ENCODE assay signal across 10 cellular contexts in the genomic region with DNA sequence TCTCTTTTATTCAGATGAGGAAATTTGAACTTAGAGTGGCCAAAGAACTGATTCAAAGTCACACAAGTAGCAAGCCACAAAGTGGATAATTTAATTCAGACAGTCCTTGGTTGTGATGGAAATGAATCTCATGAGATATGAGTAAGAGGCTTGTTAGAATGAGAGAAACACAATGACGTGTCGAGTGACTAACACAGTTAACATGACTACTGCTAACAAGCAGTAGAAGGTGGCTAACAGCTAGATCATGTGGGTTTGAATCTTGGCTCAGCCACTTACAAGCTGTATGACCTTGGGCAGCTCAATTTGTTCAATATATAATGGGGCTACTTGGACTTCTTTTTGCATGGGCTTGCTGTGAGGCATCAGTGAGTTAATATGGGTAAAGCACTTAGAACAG.
A peak's percentile ranks its signal among the peaks of the same experiment; 100 is the strongest.
DNase-seq lines count a peak whose midpoint lies in the region; ATAC-seq, FAIRE-seq and TF ChIP-seq lines count a peak whose summit lies in the region.
"Had no signal": no experiment of that assay in that cellular context is flagged by ENCODE, and none has a peak within 500 bp of the region (broad histone marks: within the 10 kb centered on the region; RNA-seq: fewer than 3 reads in every experiment).

No MANE protein-coding gene starts in this region.

- H3K4me3 Mint-ChIP-seq in natural killer cell treated with Interleukin-12 subunit alpha and Interleukin-12 subunit beta and Interleukin-15 and Interleukin-18, amount 100 ng/mL, for 72 hours: no peak overlapping the region
- no peak overlapping the region for H3K4me3 Mint-ChIP-seq in stimulated activated memory B cell treated with anti-CD40 and anti-IgM and Interleukin-4, amounts not matched to agents 10 μg/mL and 1 μg/mL and 100 μg/mL, for 72 hours
- H3K4me3 Mint-ChIP-seq: activated B cell treated with CpG ODN at 0.5 μM for 24 hours had no signal

- H3K4me1 ChIP-seq in K562 (replicated peaks in 1 of 2; ENCODE audit: control insufficient read depth in 2 of 2, insufficient read depth in 2 of 2, low read length in 2 of 2): no peaks in the 10 kb centered on the region

- in situ Hi-C loops in Caki2 (cut with HindIII; ENCODE audit: low pct_unique_long_range_greater_than_20kb, low sequenced_read_pairs): no loop called here
- in situ Hi-C loops in K562 (cut with MboI): no loop called here

- no peaks in the 10 kb centered on the region for H3K79me2 ChIP-seq in K562 (ENCODE audit: control insufficient read depth, insufficient read depth, low read length)

- H3K27me3 ChIP-seq in K562 (ENCODE audit: control insufficient read depth in 2 of 2, insufficient read depth in 2 of 2, low read length in 2 of 2): no peaks in the 10 kb centered on the region

- CTCF ChIA-PET in K562 (lab: Yijun Ruan, JAX; ENCODE audit: low intra/inter-chr PET ratio): no interaction called here

- TF ChIP-seq POLR2A in K562 (conservative IDR thresholded peaks at IDR 0.05): no peak

- no peak overlapping the region for H2AFZ ChIP-seq in K562 (ENCODE audit: low read depth, low read length)

- POLR2A ChIA-PET in K562 (lab: Yijun Ruan, JAX): no interaction called here

- no peak for TF ChIP-seq RAD21 in K562 (CRISPR knock-in tag; conservative IDR thresholded peaks at IDR 0.05 in 1 of 2, IDR thresholded peaks at IDR 0.05 in 1 of 2)

- intact Hi-C loops in K562 (cut with micrococcal nuclease): no loop called here

- 0% methylated on average over 2 of the region's 2 CpGs for WGBS in K562 (ENCODE audit: insufficient coverage, low coverage, missing lambda C conversion rate)

- no peaks in the 10 kb centered on the region for H3K36me3 ChIP-seq in K562 (ENCODE audit: control insufficient read depth, insufficient read depth, low read length)

- BruUV-seq in K562 (replicated peaks; lab: Mats Ljungman, UMichigan): no TSS peak

- no peak overlapping the region for H3K9ac ChIP-seq in K562 (ENCODE audit: insufficient read depth in 1 of 2, low read depth in 2 of 2, low read length in 2 of 2)

- H3K4me1 Mint-ChIP-seq in natural killer cell treated with Interleukin-12 subunit alpha and Interleukin-12 subunit beta and Interleukin-15 and Interleukin-18, amount 100 ng/mL, for 72 hours (ENCODE audit: low read depth in 2 of 2): peaks cover 0 to 7% of the 10 kb centered on the region in 2 donors
- H3K4me1 Mint-ChIP-seq in stimulated activated memory B cell treated with anti-CD40 and anti-IgM and Interleukin-4, amounts not matched to agents 10 μg/mL and 1 μg/mL and 100 μg/mL, for 72 hours: peaks cover 11% of the 10 kb centered on the region

- no peak overlapping the region for H3K4me2 ChIP-seq in K562 (ENCODE audit: insufficient read depth, low read length)

- H3K27me3 Mint-ChIP-seq in natural killer cell treated with Interleukin-12 subunit alpha and Interleukin-12 subunit beta and Interleukin-15 and Interleukin-18, amount 100 ng/mL, for 72 hours: peaks cover 6 to 14% of the 10 kb centered on the region in 2 donors
- no peaks in the 10 kb centered on the region for H3K27me3 Mint-ChIP-seq in stimulated activated memory B cell treated with anti-CD40 and anti-IgM and Interleukin-4, amounts not matched to agents 10 μg/mL and 1 μg/mL and 100 μg/mL, for 72 hours
- H3K27me3 Mint-ChIP-seq: activated B cell treated with CpG ODN at 0.5 μM for 24 hours had no signal

- no peak for TF ChIP-seq EP300 in K562 (IDR thresholded peaks at IDR 0.05; ENCODE audit: low read length)

- FAIRE-seq in K562 (lab: Jason Lieb, UNC): no peak

- no peak for TF ChIP-seq CTCF in K562 (IDR thresholded peaks at IDR 0.05 in 2 of 3, conservative IDR thresholded peaks at IDR 0.05 in 1 of 3; ENCODE audit: insufficient read depth in 2 of 3, low read depth in 1 of 3, low read length in 3 of 3)

- no peaks in the 10 kb centered on the region for H4K20me1 ChIP-seq in K562 (replicated peaks; ENCODE audit: control insufficient read depth, insufficient read depth, low read length)

- DNase-seq in Caki2 (ENCODE audit: low read depth) (peak; percentile 77), HT1080 (ENCODE audit: low read depth) (peak; percentile 97), K562 (ENCODE audit: extremely low read depth in 1 of 4, low spot score in 3 of 4) (no peak), hippocampal formation (lab: John Stamatoyannopoulos, UW) (no peak), Ammon's horn (ENCODE audit: low spot score) (no peak)
- DNase-seq in natural killer cell treated with Interleukin-12 subunit alpha and Interleukin-12 subunit beta and Interleukin-15 and Interleukin-18, amount 100 ng/mL, for 72 hours (ENCODE audit: low spot score): no peak
- DNase-seq: activated B cell treated with CpG ODN at 0.5 μM for 24 hours, NCI-H774 had no signal

- H3K9me3 Mint-ChIP-seq in natural killer cell treated with Interleukin-12 subunit alpha and Interleukin-12 subunit beta and Interleukin-15 and Interleukin-18, amount 100 ng/mL, for 72 hours: no peaks in the 10 kb centered on the region
- no peaks in the 10 kb centered on the region for H3K9me3 Mint-ChIP-seq in stimulated activated memory B cell treated with anti-CD40 and anti-IgM and Interleukin-4, amounts not matched to agents 10 μg/mL and 1 μg/mL and 100 μg/mL, for 72 hours

- H3K9me1 ChIP-seq in K562 (ENCODE audit: control insufficient read depth, insufficient read depth, low read length): no peaks in the 10 kb centered on the region

- H3K4me3 ChIP-seq in K562: no peak overlapping the region

- no peak overlapping the region for H3K27ac ChIP-seq in K562 (ENCODE audit: extremely low read depth, low read depth, low read length)

- no peaks in the 10 kb centered on the region for H3K36me3 Mint-ChIP-seq in natural killer cell treated with Interleukin-12 subunit alpha and Interleukin-12 subunit beta and Interleukin-15 and Interleukin-18, amount 100 ng/mL, for 72 hours
- no peaks in the 10 kb centered on the region for H3K36me3 Mint-ChIP-seq in stimulated activated memory B cell treated with anti-CD40 and anti-IgM and Interleukin-4, amounts not matched to agents 10 μg/mL and 1 μg/mL and 100 μg/mL, for 72 hours

- no peak for ATAC-seq in K562
- ATAC-seq in natural killer cell treated with Interleukin-12 subunit alpha and Interleukin-12 subunit beta and Interleukin-15 and Interleukin-18, amount 100 ng/mL, for 72 hours: peak; percentile 52 to 80
- no peak for ATAC-seq in stimulated activated memory B cell treated with anti-CD40 and anti-IgM and Interleukin-4, amounts not matched to agents 10 μg/mL and 1 μg/mL and 100 μg/mL, for 72 hours
- ATAC-seq in GM18873 (IDR thresholded peaks at IDR 0.05; ENCODE audit: low FRiP score, unreplicated experiment): no peak

- no peak overlapping the region for H3K27ac Mint-ChIP-seq in natural killer cell treated with Interleukin-12 subunit alpha and Interleukin-12 subunit beta and Interleukin-15 and Interleukin-18, amount 100 ng/mL, for 72 hours
- no peak overlapping the region for H3K27ac Mint-ChIP-seq in stimulated activated memory B cell treated with anti-CD40 and anti-IgM and Interleukin-4, amounts not matched to agents 10 μg/mL and 1 μg/mL and 100 μg/mL, for 72 hours
- H3K27ac Mint-ChIP-seq: activated B cell treated with CpG ODN at 0.5 μM for 24 hours had no signal

- H3K9me3 ChIP-seq in K562 (replicated peaks; ENCODE audit: control insufficient read depth, insufficient read depth, low read depth, low read length): no peaks in the 10 kb centered on the region

TF ChIP-seq in K562, 482 proteins besides CTCF, POLR2A, EP300 and RAD21:
- TF ChIP-seq, protein P1, sequence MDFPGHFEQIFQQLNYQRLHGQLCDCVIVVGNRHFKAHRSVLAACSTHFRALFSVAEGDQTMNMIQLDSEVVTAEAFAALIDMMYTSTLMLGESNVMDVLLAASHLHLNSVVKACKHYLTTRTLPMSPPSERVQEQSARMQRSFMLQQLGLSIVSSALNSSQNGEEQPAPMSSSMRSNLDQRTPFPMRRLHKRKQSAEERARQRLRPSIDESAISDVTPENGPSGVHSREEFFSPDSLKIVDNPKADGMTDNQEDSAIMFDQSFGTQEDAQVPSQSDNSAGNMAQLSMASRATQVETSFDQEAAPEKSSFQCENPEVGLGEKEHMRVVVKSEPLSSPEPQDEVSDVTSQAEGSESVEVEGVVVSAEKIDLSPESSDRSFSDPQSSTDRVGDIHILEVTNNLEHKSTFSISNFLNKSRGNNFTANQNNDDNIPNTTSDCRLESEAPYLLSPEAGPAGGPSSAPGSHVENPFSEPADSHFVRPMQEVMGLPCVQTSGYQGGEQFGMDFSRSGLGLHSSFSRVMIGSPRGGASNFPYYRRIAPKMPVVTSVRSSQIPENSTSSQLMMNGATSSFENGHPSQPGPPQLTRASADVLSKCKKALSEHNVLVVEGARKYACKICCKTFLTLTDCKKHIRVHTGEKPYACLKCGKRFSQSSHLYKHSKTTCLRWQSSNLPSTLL (IDR thresholded peaks at IDR 0.05): no peak
- TF ChIP-seq, protein P2, sequence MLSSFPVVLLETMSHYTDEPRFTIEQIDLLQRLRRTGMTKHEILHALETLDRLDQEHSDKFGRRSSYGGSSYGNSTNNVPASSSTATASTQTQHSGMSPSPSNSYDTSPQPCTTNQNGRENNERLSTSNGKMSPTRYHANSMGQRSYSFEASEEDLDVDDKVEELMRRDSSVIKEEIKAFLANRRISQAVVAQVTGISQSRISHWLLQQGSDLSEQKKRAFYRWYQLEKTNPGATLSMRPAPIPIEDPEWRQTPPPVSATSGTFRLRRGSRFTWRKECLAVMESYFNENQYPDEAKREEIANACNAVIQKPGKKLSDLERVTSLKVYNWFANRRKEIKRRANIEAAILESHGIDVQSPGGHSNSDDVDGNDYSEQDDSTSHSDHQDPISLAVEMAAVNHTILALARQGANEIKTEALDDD (IDR thresholded peaks at IDR 0.05): peak; percentile 14; the same call in 1 of the 2 replicates
- TF ChIP-seq FOSL1 (tag; conservative IDR thresholded peaks at IDR 0.05): 0 out of 2 replicates have a peak, but pooled peaks have one; percentile 28

Comparison
In these comparisons a context has a peak if more than half of its experiments do, and no peak if none do; other contexts are left out.
1. DNase-seq: peak in Caki2 (single experiment) and HT1080 (single experiment); none in K562 (0 of 4), natural killer cell treated with Interleukin-12 subunit alpha and Interleukin-12 subunit beta and Interleukin-15 and Interleukin-18, amount 100 ng/mL, for 72 hours (single experiment), hippocampal formation (0 of 2) and Ammon's horn (single experiment).
2. ATAC-seq: peak in natural killer cell treated with Interleukin-12 subunit alpha and Interleukin-12 subunit beta and Interleukin-15 and Interleukin-18, amount 100 ng/mL, for 72 hours (2 of 2); none in K562 (single experiment), stimulated activated memory B cell treated with anti-CD40 and anti-IgM and Interleukin-4, amounts not matched to agents 10 μg/mL and 1 μg/mL and 100 μg/mL, for 72 hours (single experiment) and GM18873 (single experiment).